Comparison of ENCODE assay signal across 10 cellular contexts in the genomic region with DNA sequence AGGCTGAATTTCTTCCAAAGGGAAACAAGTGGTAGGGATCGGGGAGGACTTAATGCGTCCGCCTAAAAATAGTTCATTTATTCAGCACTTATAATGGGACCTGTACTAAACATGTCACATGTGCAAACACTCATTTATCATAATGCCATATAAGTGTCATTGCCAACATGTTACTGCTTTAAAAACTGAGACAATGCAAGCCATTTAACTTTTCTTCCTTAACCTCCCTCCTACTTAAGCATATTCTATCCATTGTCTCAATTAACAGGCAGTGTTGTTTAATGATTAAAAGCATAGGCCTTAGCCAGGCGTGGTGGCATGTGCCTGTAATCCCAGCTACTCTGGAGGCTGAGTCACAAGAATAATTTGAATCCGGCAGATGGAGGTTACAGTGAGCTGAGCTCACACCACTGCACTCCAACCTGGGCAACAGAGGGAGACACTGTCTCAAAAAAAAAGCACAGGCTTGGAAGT. TPM values are rescaled to one million over a fixed set of nuclear protein-coding genes. Genes with fewer than 3 reads are reported as not detected.
DNase-seq lines count a peak whose midpoint lies in the region; ATAC-seq, FAIRE-seq and TF ChIP-seq lines count a peak whose summit lies in the region.
"Had no signal": no experiment of that assay in that cellular context is flagged by ENCODE, and none has a peak within 500 bp of the region (broad histone marks: within the 10 kb centered on the region; RNA-seq: fewer than 3 reads in every experiment).

No MANE protein-coding gene starts in this region.

- CTCF ChIA-PET in activated CD4-positive, alpha-beta memory T cell treated with anti-CD3 and anti-CD28 coated beads, Interleukin-2, amount 10 ng/mL, durations not matched to agents 7 days and 5 days (lab: Charles Lee) = no interaction called here

- H3K27ac Mint-ChIP-seq in activated CD4-positive, alpha-beta memory T cell treated with anti-CD3 and anti-CD28 coated beads, Interleukin-2, amount 10 ng/mL, durations not matched to agents 7 days and 5 days = no peak overlapping the region
- H3K27ac Mint-ChIP-seq: activated naive CD8-positive, alpha-beta T cell treated with anti-CD3 and anti-CD28 coated beads, Interleukin-2, amount 10 ng/mL, durations not matched to agents 7 days and 5 days had no signal

- ATAC-seq in GM21447 (IDR thresholded peaks at IDR 0.05; ENCODE audit: unreplicated experiment) (no peak), HG03521 (IDR thresholded peaks at IDR 0.05; ENCODE audit: unreplicated experiment) (no peak)
- ATAC-seq: heart right ventricle had no signal

- H3K36me3 Mint-ChIP-seq in activated CD4-positive, alpha-beta memory T cell treated with anti-CD3 and anti-CD28 coated beads, Interleukin-2, amount 10 ng/mL, durations not matched to agents 7 days and 5 days (ENCODE audit: low read depth) = peaks cover 49% of the 10 kb centered on the region

- no peaks in the 10 kb centered on the region for H3K9me3 Mint-ChIP-seq in activated CD4-positive, alpha-beta memory T cell treated with anti-CD3 and anti-CD28 coated beads, Interleukin-2, amount 10 ng/mL, durations not matched to agents 7 days and 5 days
- H3K9me3 Mint-ChIP-seq: activated naive CD8-positive, alpha-beta T cell treated with anti-CD3 and anti-CD28 coated beads, Interleukin-2, amount 10 ng/mL, durations not matched to agents 7 days and 5 days had no signal

- no peak overlapping the region for H3K4me3 ChIP-seq in astrocyte of the spinal cord (ENCODE audit: low read depth, low read length)
- H3K4me3 ChIP-seq: heart right ventricle had no signal

- peak; percentile 32 for TF ChIP-seq CTCF in astrocyte of the spinal cord (IDR thresholded peaks at IDR 0.05; ENCODE audit: low read depth, low read length)

- peak; percentile 13 for DNase-seq in AG20443 (ENCODE audit: low spot score)
- no peak for DNase-seq in HTR-8/SVneo (ENCODE audit: insufficient read length, low spot score)
- peak; percentile 53 for DNase-seq in astrocyte of the spinal cord (ENCODE audit: low read depth, low spot score)
- peak; percentile 89 for DNase-seq in kidney tubule cell (ENCODE audit: low spot score)
- no peak for DNase-seq in DMS79 treated with DMSO at 0.1 percent for 48 hours (lab: John Stamatoyannopoulos, UW)
- DNase-seq in activated CD4-positive, alpha-beta memory T cell treated with anti-CD3 and anti-CD28 coated beads, Interleukin-2, amount 10 ng/mL, durations not matched to agents 7 days and 5 days = no peak
- DNase-seq: activated naive CD8-positive, alpha-beta T cell treated with anti-CD3 and anti-CD28 coated beads, Interleukin-2, amount 10 ng/mL, durations not matched to agents 7 days and 5 days; heart right ventricle had no signal

- POLR2A ChIA-PET in activated CD4-positive, alpha-beta memory T cell treated with anti-CD3 and anti-CD28 coated beads, Interleukin-2, amount 10 ng/mL, durations not matched to agents 7 days and 5 days (lab: Charles Lee) = interaction anchor here (7.1 kb wide), 1 partner anchor 13 kb away, joined by 44 read pairs; a partner anchor contains a TSS

- in situ Hi-C loops in astrocyte of the spinal cord (cut with HindIII; ENCODE audit: low sequenced_read_pairs) = no loop called here

- no peaks in the 10 kb centered on the region for H3K27me3 Mint-ChIP-seq in activated CD4-positive, alpha-beta memory T cell treated with anti-CD3 and anti-CD28 coated beads, Interleukin-2, amount 10 ng/mL, durations not matched to agents 7 days and 5 days
- H3K27me3 Mint-ChIP-seq: activated naive CD8-positive, alpha-beta T cell treated with anti-CD3 and anti-CD28 coated beads, Interleukin-2, amount 10 ng/mL, durations not matched to agents 7 days and 5 days had no signal

- H3K4me3 Mint-ChIP-seq in activated CD4-positive, alpha-beta memory T cell treated with anti-CD3 and anti-CD28 coated beads, Interleukin-2, amount 10 ng/mL, durations not matched to agents 7 days and 5 days = no peak overlapping the region
- H3K4me3 Mint-ChIP-seq: activated naive CD8-positive, alpha-beta T cell treated with anti-CD3 and anti-CD28 coated beads, Interleukin-2, amount 10 ng/mL, durations not matched to agents 7 days and 5 days had no signal

- peak; percentile 95 for FAIRE-seq in HTR-8/SVneo (lab: Jason Lieb, UNC)

- H3K4me1 Mint-ChIP-seq in activated CD4-positive, alpha-beta memory T cell treated with anti-CD3 and anti-CD28 coated beads, Interleukin-2, amount 10 ng/mL, durations not matched to agents 7 days and 5 days = no peaks in the 10 kb centered on the region
- H3K4me1 Mint-ChIP-seq: activated naive CD8-positive, alpha-beta T cell treated with anti-CD3 and anti-CD28 coated beads, Interleukin-2, amount 10 ng/mL, durations not matched to agents 7 days and 5 days had no signal

RNA-seq across cellular contexts. Expression of a gene that starts 13.5 kb away (rescaled TPM):
- total RNA-seq in activated CD4-positive, alpha-beta memory T cell treated with anti-CD3 and anti-CD28 coated beads, Interleukin-2, amount 10 ng/mL, durations not matched to agents 7 days and 5 days = 10 to 100 TPM; 61.8 to 65.4 TPM

RNA-seq across cellular contexts. Expression of a gene that starts 49.6 kb away (rescaled TPM):
- total RNA-seq in activated CD4-positive, alpha-beta memory T cell treated with anti-CD3 and anti-CD28 coated beads, Interleukin-2, amount 10 ng/mL, durations not matched to agents 7 days and 5 days = 10 to 100 TPM; 37.8 to 37.9 TPM

Comparison
In these comparisons a context has a peak if more than half of its experiments do, and no peak if none do; other contexts are left out.
1. DNase-seq: peak in AG20443 (single experiment), astrocyte of the spinal cord (single experiment) and kidney tubule cell (single experiment); none in HTR-8/SVneo (single experiment), DMS79 treated with DMSO at 0.1 percent for 48 hours (single experiment) and activated CD4-positive, alpha-beta memory T cell treated with anti-CD3 and anti-CD28 coated beads, Interleukin-2, amount 10 ng/mL, durations not matched to agents 7 days and 5 days (single experiment).